In genomic region chr11:19240420-19241259, GRCh38 we compare ENCODE assay signal across 8 cellular contexts. TPM values are rescaled to one million over a fixed set of nuclear protein-coding genes. Genes with fewer than 3 reads are reported as not detected.
DNase-seq lines count a peak whose midpoint lies in the region; ATAC-seq, FAIRE-seq and TF ChIP-seq lines count a peak whose summit lies in the region.

Gene E2F8 (minus strand): TSS chr11:19240945. CDS start chr11:19240121, 824 bp downstream.

- ATAC-seq in A549: peak; percentile 96
- ATAC-seq in GM18867 (IDR thresholded peaks at IDR 0.05; ENCODE audit: unreplicated experiment): peak; percentile 89
- ATAC-seq in HG03103 (IDR thresholded peaks at IDR 0.05; ENCODE audit: low read depth, unreplicated experiment): peak; percentile 80

- CTCF ChIA-PET in A549 (lab: Yijun Ruan, JAX): no interaction called here

- H3K4me1 ChIP-seq in A549: peaks cover 23% of the 10 kb centered on the region; the same call in 2 of the 3 replicates
- H3K4me1 ChIP-seq in iPS-18a (ENCODE audit: control insufficient read depth, low read depth, low read length): peaks cover 3% of the 10 kb centered on the region
- peaks cover 16 to 27% (median 20%) of the 10 kb centered on the region in 3 donors for H3K4me1 ChIP-seq in skeletal muscle tissue (ENCODE audit: control insufficient read depth in 3 of 3, insufficient read depth in 3 of 3, low read length in 3 of 3)

- FAIRE-seq in A549 (lab: Jason Lieb, UNC): no peak

- H3K9ac ChIP-seq in iPS-18a (ENCODE audit: low read length) (peak within 1 kb of the TSS; percentile 73), skeletal muscle tissue (ENCODE audit: low read depth in 1 of 3, low read length in 3 of 3) (peak within 1 kb of the TSS; percentile 80 to 92 (median 91))

- no peak for TF ChIP-seq POLR2A in A549 (IDR thresholded peaks at IDR 0.05; ENCODE audit: low read length)

- no peak for TF ChIP-seq RAD21 in A549 (conservative IDR thresholded peaks at IDR 0.05 in 1 of 2, IDR thresholded peaks at IDR 0.05 in 1 of 2)

- H3K4me3 ChIP-seq in A549 (peak within 1 kb of the TSS; percentile 83), iPS-18a (ENCODE audit: low read length) (peak within 1 kb of the TSS; percentile 93), skeletal muscle tissue (ENCODE audit: low read length in 3 of 3) (peak within 1 kb of the TSS; percentile 75 to 91 (median 81))

- H3K27ac ChIP-seq in A549 (peak within 1 kb of the TSS; percentile 76 to 94), iPS-18a (ENCODE audit: low read length) (no peak within 1 kb of the TSS), skeletal muscle tissue (ENCODE audit: low read depth, low read length) (peak within 1 kb of the TSS; percentile 89)

- H3K9me3 ChIP-seq in A549 (no peaks in the 10 kb centered on the region; the same call in 2 of the 3 replicates), iPS-18a (ENCODE audit: control insufficient read depth, low read depth, low read length) (no peaks in the 10 kb centered on the region), skeletal muscle tissue (ENCODE audit: control insufficient read depth in 3 of 3, low read length in 3 of 3) (no peaks in the 10 kb centered on the region)

- no peak for TF ChIP-seq EP300 in A549 (IDR thresholded peaks at IDR 0.05)

- H3K27me3 ChIP-seq in iPS-18a (ENCODE audit: control insufficient read depth, insufficient read depth, low read length): peaks cover 31% of the 10 kb centered on the region
- H3K27me3 ChIP-seq in skeletal muscle tissue (ENCODE audit: control insufficient read depth in 3 of 3, insufficient read depth in 3 of 3, low read length in 3 of 3): peaks cover 17 to 24% (median 21%) of the 10 kb centered on the region in 3 donors

- POLR2A ChIA-PET in A549 (lab: Yijun Ruan, JAX): no interaction called here

- peak within 1 kb of the TSS; percentile 85 for H3K4me2 ChIP-seq in A549

- TF ChIP-seq CTCF in A549 (IDR thresholded peaks at IDR 0.05): no peak

- DNase-seq in A549 (ENCODE audit: low read depth in 1 of 2, low spot score in 1 of 2) (peak; percentile 95 to 98), NCI-H2171 (lab: John Stamatoyannopoulos, UW) (peak; percentile 72), UCSD-AML1 (lab: John Stamatoyannopoulos, UW; ENCODE audit: unreplicated experiment) (peak; percentile 93), brain pericyte (ENCODE audit: low read depth, low spot score) (peak; percentile 59)

- H3K36me3 ChIP-seq in iPS-18a (ENCODE audit: control insufficient read depth, low read depth, low read length) (peaks cover 25% of the 10 kb centered on the region), skeletal muscle tissue (ENCODE audit: control insufficient read depth in 3 of 3, insufficient read depth in 3 of 3, low read length in 3 of 3) (peaks cover 0 to 2% (median 0%) of the 10 kb centered on the region in 3 donors)

- under 1% methylated on average over 23 of the region's 59 CpGs for WGBS in A549 (ENCODE audit: missing lambda C conversion rate)

TF ChIP-seq in A549, 52 proteins besides CTCF, POLR2A, EP300 and RAD21:
- TF ChIP-seq, protein P1, sequence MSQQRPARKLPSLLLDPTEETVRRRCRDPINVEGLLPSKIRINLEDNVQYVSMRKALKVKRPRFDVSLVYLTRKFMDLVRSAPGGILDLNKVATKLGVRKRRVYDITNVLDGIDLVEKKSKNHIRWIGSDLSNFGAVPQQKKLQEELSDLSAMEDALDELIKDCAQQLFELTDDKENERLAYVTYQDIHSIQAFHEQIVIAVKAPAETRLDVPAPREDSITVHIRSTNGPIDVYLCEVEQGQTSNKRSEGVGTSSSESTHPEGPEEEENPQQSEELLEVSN (IDR thresholded peaks at IDR 0.05; ENCODE audit: borderline replicate concordance, low read depth): peak; percentile 46; the same call in 1 of the 2 replicates
- peak in 1 of 2 experiments; percentile 62; a peak in 2 of 5 replicates for TF ChIP-seq JUN (IDR thresholded peaks at IDR 0.05)
- TF ChIP-seq CHD2 (IDR thresholded peaks at IDR 0.05; ENCODE audit: low read length, partially characterized antibody): peak; percentile 72
- TF ChIP-seq PHF8 (IDR thresholded peaks at IDR 0.05; ENCODE audit: borderline replicate concordance, low read depth): 0 out of 2 replicates have a peak, but pooled peaks have one; percentile 49
- no peak for TF ChIP-seq SREBF2 (IDR thresholded peaks at IDR 0.05)

RNA-seq across cellular contexts. Expression of gene E2F8, which starts in this region (rescaled TPM):
- 6.7 and 7.4 TPM in 2 replicates for polyA plus RNA-seq in A549 (2011; rRNA removed)
- 6.0 and 6.6 TPM in 2 replicates for polyA plus RNA-seq in A549 (2012; cell fraction: cytosol; rRNA removed)
- polyA plus RNA-seq in A549 (2012; cell fraction: nucleus; rRNA removed): 8.8 TPM in 2 replicates
- 5.7 to 6.4 TPM (median 6.0 TPM) in 3 replicates for polyA plus RNA-seq in A549 (2017; fragmentation: RNase III; extraction: RNeasy Plus Mini Kit Qiagen cat#74134 plus additional on column Dnase treatment)
- polyA minus RNA-seq in A549 (2011; rRNA and poly(A)+ RNA removed): 4.3 and 4.4 TPM in 2 replicates
- total RNA-seq in skeletal muscle tissue: 4.2 TPM
